8 cellular contexts compared by ENCODE assay signal in the genomic region with DNA sequence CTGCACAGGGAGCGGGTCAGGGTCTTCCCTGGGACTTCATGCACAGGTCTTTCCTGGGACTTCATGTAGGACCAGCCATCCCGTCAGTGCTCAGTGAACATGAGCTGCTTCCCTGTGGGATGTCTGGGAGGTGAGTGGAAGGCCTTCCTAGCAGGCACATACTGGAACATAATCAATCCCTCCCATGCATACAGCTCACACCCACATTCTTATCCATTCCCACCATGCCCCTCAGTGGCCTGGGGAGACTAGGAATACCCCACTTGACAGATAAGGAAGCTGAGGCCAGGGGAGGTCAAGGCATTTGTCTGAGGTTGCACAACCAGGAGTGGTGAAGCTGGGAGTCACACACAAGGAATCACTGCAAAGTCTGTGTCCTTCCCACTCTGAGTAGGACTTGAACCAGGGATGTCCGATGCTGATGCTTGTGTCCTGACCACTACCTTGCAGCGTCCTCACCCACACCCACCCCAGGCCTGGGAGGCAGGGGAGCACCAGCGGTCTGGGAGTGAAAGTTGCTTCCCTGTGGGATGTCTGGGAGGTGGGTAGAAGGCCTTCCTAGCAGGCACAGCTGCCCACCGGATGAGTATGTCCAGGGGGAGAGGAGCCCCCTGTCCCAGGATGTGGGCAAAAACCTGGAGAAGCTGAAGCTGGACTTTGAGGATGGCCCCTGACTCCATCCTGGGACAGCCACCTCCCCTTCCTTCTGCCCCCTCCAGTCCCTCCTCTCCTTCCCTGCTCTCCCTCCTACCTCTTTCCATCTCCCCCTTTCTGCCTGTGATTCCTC. TPM values are rescaled to one million over a fixed set of nuclear protein-coding genes. Genes with fewer than 3 reads are reported as not detected.
DNase-seq lines count a peak whose midpoint lies in the region; ATAC-seq and TF ChIP-seq lines count a peak whose summit lies in the region.

No MANE protein-coding gene starts in this region.

- peak overlapping the region; percentile 80 to 88 (median 86) for H3K9ac ChIP-seq in skeletal muscle tissue (ENCODE audit: low read depth in 1 of 3, low read length in 3 of 3)

- no peak for TF ChIP-seq CTCF in WI38 (IDR thresholded peaks at IDR 0.05; ENCODE audit: low read depth, low read length)
- no peak for TF ChIP-seq CTCF in gastroesophageal sphincter (IDR thresholded peaks at IDR 0.05)

- H3K9me3 ChIP-seq in gastroesophageal sphincter (no peaks in the 10 kb centered on the region), skeletal muscle tissue (ENCODE audit: control insufficient read depth in 3 of 3, low read length in 3 of 3) (no peaks in the 10 kb centered on the region)

- ATAC-seq in gastroesophageal sphincter (no peak), HG03280 (IDR thresholded peaks at IDR 0.05; ENCODE audit: unreplicated experiment) (no peak)

- no peaks in the 10 kb centered on the region for H3K36me3 ChIP-seq in gastroesophageal sphincter
- H3K36me3 ChIP-seq in skeletal muscle tissue (ENCODE audit: control insufficient read depth in 3 of 3, insufficient read depth in 3 of 3, low read length in 3 of 3), result no peaks in the 10 kb centered on the region

- TF ChIP-seq EP300 in gastroesophageal sphincter (IDR thresholded peaks at IDR 0.05), result no peak

- TF ChIP-seq POLR2A in gastroesophageal sphincter (IDR thresholded peaks at IDR 0.05), result no peak

- H3K4me1 ChIP-seq in gastroesophageal sphincter (peaks cover 0 to 75% (median 20%) of the 10 kb centered on the region in 3 donors), skeletal muscle tissue (ENCODE audit: control insufficient read depth in 3 of 3, insufficient read depth in 3 of 3, low read length in 3 of 3) (peaks cover 37 to 60% (median 40%) of the 10 kb centered on the region in 3 donors)

- H3K27me3 ChIP-seq in gastroesophageal sphincter, result no peaks in the 10 kb centered on the region
- no peaks in the 10 kb centered on the region for H3K27me3 ChIP-seq in skeletal muscle tissue (ENCODE audit: control insufficient read depth in 3 of 3, insufficient read depth in 3 of 3, low read length in 3 of 3)

- DNase-seq in KBM-7 (no peak), NCI-H187 (lab: John Stamatoyannopoulos, UW) (no peak)
- DNase-seq in activated CD4-positive, alpha-beta T cell treated with anti-CD3 and anti-CD28 coated beads, Interleukin-2, amount 50 U/mL, for 1 hour, result no peak

- H3K27ac ChIP-seq in gastroesophageal sphincter, result peak overlapping the region; percentile 52 to 87 (median 82)
- H3K27ac ChIP-seq in skeletal muscle tissue (ENCODE audit: low read depth, low read length), result peak overlapping the region; percentile 89

- H3K4me3 ChIP-seq in GM08714 (ENCODE audit: low read length) (peak overlapping the region; percentile 91), WI38 (ENCODE audit: low read depth, low read length) (peak overlapping the region; percentile 77), gastroesophageal sphincter (peak overlapping the region; percentile 45 to 74), skeletal muscle tissue (ENCODE audit: low read length in 3 of 3) (peak overlapping the region; percentile 89 to 91 (median 89))

- in situ Hi-C loops in KBM-7 (cut with MboI; ENCODE audit: low pct_unique_long_range_greater_than_20kb, low sequenced_read_pairs), result no loop called here

- WGBS in gastroesophageal sphincter (ENCODE audit: low coverage in 1 of 2), 2 donors, result 40 to 80% methylated on average over 1 to 3 of the region's 6 CpGs

RNA-seq across cellular contexts. Expression of gene NLRC5, which starts 1.0 kb away (rescaled TPM):
- total RNA-seq in gastroesophageal sphincter (10 to 100 TPM; 11.1 to 39.7 (median 16.3) TPM), skeletal muscle tissue (5.7 TPM)

RNA-seq across cellular contexts. Expression of gene CETP, which starts 26.6 kb away (rescaled TPM):
- total RNA-seq in gastroesophageal sphincter (1 to 10 TPM in 1 of 4 donors, not detected in 3; 1.6 TPM), skeletal muscle tissue (3.1 TPM)

RNA-seq across cellular contexts. Expression of gene HERPUD1, which starts 56.4 kb away (rescaled TPM):
- total RNA-seq in gastroesophageal sphincter, result 10 to 100 TPM; 41.2 to 87.5 (median 79.1) TPM
- total RNA-seq in skeletal muscle tissue, result 76.2 TPM
